ENCODE assay signal across 23 cellular contexts in genomic region chr11:126597041-126597440, GRCh38.
"Had no signal": no experiment of that assay in that cellular context is flagged by ENCODE, and none has a peak within 500 bp of the region (broad histone marks: within the 10 kb centered on the region; RNA-seq: fewer than 3 reads in every experiment).

No MANE protein-coding gene starts in this region.

- H3K9me3 ChIP-seq: left lung, ovary, testis, tibial artery had no signal

- H3K4me2 ChIP-seq: smooth muscle cell had no signal

- H3K36me3 Mint-ChIP-seq: naive thymus-derived CD8-positive, alpha-beta T cell; stimulated activated effector memory CD8-positive, alpha-beta T cell treated with anti-CD3 and anti-CD28 coated beads, Interleukin-12 subunit alpha, Interleukin-12 subunit beta, amount 100 ng/mL, for 72 hours; type B pancreatic cell had no signal

- DNase-seq: cerebellar nuclear complex; cortex of kidney; effector memory CD8-positive, alpha-beta T cell; hypothalamus; left cardiac atrium; left lung; mammary epithelial cell; nephron progenitor cell; occipital lobe; ovary; stimulated activated CD4-positive, alpha-beta T cell treated with anti-CD3 and anti-CD28 coated beads, Interleukin-2, amount 100 ng/mL, for 24 hours; stimulated activated CD4-positive, alpha-beta T cell treated with anti-CD3 and anti-CD28 coated beads, Interleukin-4, amount 100 ng/mL, for 24 hours; stimulated activated naive CD8-positive, alpha-beta T cell treated with anti-CD3 and anti-CD28 coated beads, Interleukin-15, Interleukin-2, amounts not matched to agents 100 U/mL and 50 U/mL, for 24 hours; substantia nigra; testis; tibial artery had no signal

- H3K36me3 ChIP-seq: left lung, ovary, tibial artery had no signal

- H3K4me1 Mint-ChIP-seq: naive thymus-derived CD8-positive, alpha-beta T cell; stimulated activated effector memory CD8-positive, alpha-beta T cell treated with anti-CD3 and anti-CD28 coated beads, Interleukin-12 subunit alpha, Interleukin-12 subunit beta, amount 100 ng/mL, for 72 hours had no signal

- H3K4me3 Mint-ChIP-seq: effector memory CD8-positive, alpha-beta T cell; naive thymus-derived CD8-positive, alpha-beta T cell; nephron progenitor cell; stimulated activated effector memory CD8-positive, alpha-beta T cell treated with anti-CD3 and anti-CD28 coated beads, Interleukin-12 subunit alpha, Interleukin-12 subunit beta, amount 100 ng/mL, for 72 hours; type B pancreatic cell had no signal

- H3K27ac ChIP-seq: left lung, ovary, testis, tibial artery had no signal

- H3K27ac Mint-ChIP-seq: effector memory CD8-positive, alpha-beta T cell; naive thymus-derived CD8-positive, alpha-beta T cell; stimulated activated effector memory CD8-positive, alpha-beta T cell treated with anti-CD3 and anti-CD28 coated beads, Interleukin-12 subunit alpha, Interleukin-12 subunit beta, amount 100 ng/mL, for 72 hours; type B pancreatic cell had no signal

- H3K27me3 ChIP-seq: ovary, testis had no signal

- H3K4me1 ChIP-seq: left lung, testis, tibial artery had no signal

- FAIRE-seq: frontal cortex, islet of Langerhans had no signal

- H3K4me3 ChIP-seq: left lung, ovary, smooth muscle cell, testis, tibial artery had no signal

- H3K9me3 Mint-ChIP-seq: effector memory CD8-positive, alpha-beta T cell; stimulated activated effector memory CD8-positive, alpha-beta T cell treated with anti-CD3 and anti-CD28 coated beads, Interleukin-12 subunit alpha, Interleukin-12 subunit beta, amount 100 ng/mL, for 72 hours; type B pancreatic cell had no signal

- ATAC-seq: effector memory CD8-positive, alpha-beta T cell; left cardiac atrium; left lung; naive thymus-derived CD8-positive, alpha-beta T cell; sciatic nerve; stimulated activated effector memory CD8-positive, alpha-beta T cell treated with anti-CD3 and anti-CD28 coated beads, Interleukin-12 subunit alpha, Interleukin-12 subunit beta, amount 100 ng/mL, for 72 hours; stimulated activated naive CD8-positive, alpha-beta T cell treated with anti-CD3 and anti-CD28 coated beads, Interleukin-15, Interleukin-2, amounts not matched to agents 100 U/mL and 50 U/mL, for 24 hours had no signal
